30 cellular contexts compared by ENCODE assay signal in the genomic region with DNA sequence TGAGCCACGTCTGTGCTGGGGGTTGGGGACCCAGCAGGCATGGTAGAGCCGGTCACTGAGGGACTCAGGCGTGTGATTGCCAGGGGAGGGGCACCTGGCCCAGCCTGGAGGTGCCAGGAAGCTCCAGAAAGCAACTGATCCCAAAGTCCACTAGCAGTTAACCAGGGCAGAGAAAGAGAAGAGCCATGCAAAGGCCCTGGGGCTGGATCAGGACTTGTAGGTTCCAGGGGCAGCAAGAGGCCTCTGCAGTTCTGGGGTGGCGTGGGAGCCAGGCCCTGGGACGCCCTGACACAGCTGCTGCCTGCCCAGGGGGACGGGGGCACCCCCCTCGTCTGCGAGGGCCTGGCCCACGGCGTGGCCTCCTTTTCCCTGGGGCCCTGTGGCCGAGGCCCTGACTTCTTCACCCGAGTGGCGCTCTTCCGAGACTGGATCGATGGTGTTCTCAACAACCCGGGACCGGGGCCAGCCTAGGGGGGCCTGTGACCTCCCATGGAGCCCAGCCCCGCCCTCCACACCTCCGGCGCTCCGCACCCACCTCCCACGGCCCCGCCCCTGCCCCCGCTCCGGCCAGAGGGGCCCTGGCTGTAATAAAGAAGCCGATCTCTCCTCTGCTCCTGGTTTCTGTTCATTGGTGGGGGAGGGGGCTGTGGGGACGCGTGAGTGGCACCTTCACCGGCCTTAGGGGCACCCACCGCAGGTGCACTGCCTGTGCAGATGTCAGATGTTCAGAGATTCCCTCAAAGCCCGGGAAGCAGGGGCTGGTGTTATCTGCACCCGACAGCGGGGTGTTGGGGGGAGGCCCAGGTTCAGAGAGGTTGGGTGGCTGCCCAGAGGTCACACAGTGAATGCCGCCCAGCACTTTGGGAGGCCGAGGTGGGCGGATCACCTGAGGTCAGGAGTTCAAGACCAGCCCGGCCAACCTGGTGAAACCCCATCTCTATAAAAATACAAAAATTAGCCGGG. TPM values are rescaled to one million over a fixed set of nuclear protein-coding genes. Genes with fewer than 3 reads are reported as not detected.
"Had no signal": no experiment of that assay in that cellular context is flagged by ENCODE, and none has a peak within 500 bp of the region (broad histone marks: within the 10 kb centered on the region; RNA-seq: fewer than 3 reads in every experiment).

No MANE protein-coding gene starts in this region.

- H3K27ac ChIP-seq: adrenal gland, ascending aorta, esophagus muscularis mucosa, tibial nerve had no signal

- H3K9me3 ChIP-seq: adrenal gland, ascending aorta, esophagus muscularis mucosa, mucosa of descending colon, tibial nerve had no signal

- H3K4me3 ChIP-seq: adrenal gland, ascending aorta, esophagus muscularis mucosa, mucosa of descending colon, tibial nerve had no signal

- DNase-seq: activated CD4-positive, alpha-beta T cell treated with anti-CD3 and anti-CD28 coated beads for 4 hours; activated CD4-positive, alpha-beta T cell treated with anti-CD3 and anti-CD28 coated beads, Interleukin-2, amount 50 U/mL, for 48 hours; activated CD4-positive, CD25-positive, alpha-beta regulatory T cell; activated CD8-positive, alpha-beta memory T cell treated with anti-CD3 and anti-CD28 coated beads, Interleukin-2, amount 50 U/mL, for 48 hours; activated naive CD4-positive, alpha-beta T cell; activated T-cell treated with anti-CD3 and anti-CD28 coated beads, Interleukin-2, amount 50 U/mL, for 4 hours; adrenal gland; central memory CD4-positive, alpha-beta T cell; effector memory CD4-positive, alpha-beta T cell; hypothalamus; mucosa of descending colon; nephron progenitor cell; occipital lobe; stimulated activated CD4-positive, alpha-beta T cell treated with anti-CD3 and anti-CD28 coated beads, Interleukin-4, amount 100 ng/mL, for 24 hours; stimulated activated naive CD8-positive, alpha-beta T cell treated with anti-CD3 and anti-CD28 coated beads, Interleukin-15, amount 100 ng/mL, for 72 hours; T1000 had no signal

- H3K4me3 Mint-ChIP-seq: activated naive CD8-positive, alpha-beta T cell; activated T-cell treated with anti-CD3 and anti-CD28 coated beads, Interleukin-2, amount 50 U/mL, for 4 hours; memory B cell; nephron progenitor cell; stimulated activated naive CD8-positive, alpha-beta T cell treated with anti-CD3 and anti-CD28 coated beads, Interleukin-15, amount 100 ng/mL, for 72 hours; T-helper 1 cell treated with Interleukin-12 subunit alpha and Interleukin-12 subunit beta and Interleukin-4 antibody, amounts not matched to agents 30 μg/mL and 1 μg/mL, for 36 hours had no signal

- H3K4me1 ChIP-seq: adrenal gland, ascending aorta, esophagus muscularis mucosa, tibial nerve had no signal

- H3K36me3 ChIP-seq: adrenal gland, ascending aorta, esophagus muscularis mucosa, tibial nerve had no signal

- H3K9me3 Mint-ChIP-seq: activated T-cell treated with anti-CD3 and anti-CD28 coated beads, Interleukin-2, amount 50 U/mL, for 4 hours; activated T-helper 2 cell treated with anti-CD3 and anti-CD28 coated beads, Interferon-gamma antibody, Interleukin-2, Interleukin-4, amounts not matched to agents 10 μg/mL and 5 μg/mL and 100 μg/mL, durations not matched to agents 14 hours and 24 hours and 36 hours; memory B cell; nephron progenitor cell; stimulated activated naive CD8-positive, alpha-beta T cell treated with anti-CD3 and anti-CD28 coated beads, Interleukin-15, amount 100 ng/mL, for 72 hours; T-helper 1 cell treated with Interleukin-12 subunit alpha and Interleukin-12 subunit beta and Interleukin-4 antibody, amounts not matched to agents 30 μg/mL and 1 μg/mL, for 36 hours had no signal

- ATAC-seq: activated T-cell treated with anti-CD3 and anti-CD28 coated beads, Interleukin-2, amount 50 U/mL, for 4 hours; mucosa of descending colon; stimulated activated naive CD8-positive, alpha-beta T cell treated with anti-CD3 and anti-CD28 coated beads, Interleukin-15, amount 100 ng/mL, for 72 hours had no signal

- H3K27ac Mint-ChIP-seq: activated naive CD8-positive, alpha-beta T cell; activated T-helper 2 cell treated with anti-CD3 and anti-CD28 coated beads, Interferon-gamma antibody, Interleukin-2, Interleukin-4, amounts not matched to agents 10 μg/mL and 5 μg/mL and 100 μg/mL, durations not matched to agents 14 hours and 24 hours and 36 hours; memory B cell; nephron progenitor cell; stimulated activated naive CD8-positive, alpha-beta T cell treated with anti-CD3 and anti-CD28 coated beads, Interleukin-15, amount 100 ng/mL, for 72 hours; T-helper 1 cell treated with Interleukin-12 subunit alpha and Interleukin-12 subunit beta and Interleukin-4 antibody, amounts not matched to agents 30 μg/mL and 1 μg/mL, for 36 hours had no signal

- H3K4me1 Mint-ChIP-seq: stimulated activated naive CD8-positive, alpha-beta T cell treated with anti-CD3 and anti-CD28 coated beads, Interleukin-15, amount 100 ng/mL, for 72 hours had no signal

- H3K36me3 Mint-ChIP-seq: activated naive CD8-positive, alpha-beta T cell had no signal

RNA-seq across cellular contexts. Expression of a gene that starts 4.1 kb away (rescaled TPM):
- total RNA-seq: activated CD8-positive, alpha-beta memory T cell treated with anti-CD3 and anti-CD28 coated beads for 36 hours; activated T-cell treated with anti-CD3 and anti-CD28 coated beads, Interleukin-2, amount 50 U/mL, for 4 hours; activated T-helper 2 cell treated with anti-CD3 and anti-CD28 coated beads, Interferon-gamma antibody, Interleukin-2, Interleukin-4, amounts not matched to agents 10 μg/mL and 5 μg/mL and 100 μg/mL, durations not matched to agents 14 hours and 24 hours and 36 hours; ascending aorta; dermis microvascular lymphatic vessel endothelial cell; renal cortical epithelial cell; urinary bladder had no signal

RNA-seq across cellular contexts. Expression of a gene that starts 9.1 kb away (rescaled TPM):
- total RNA-seq: activated CD8-positive, alpha-beta memory T cell treated with anti-CD3 and anti-CD28 coated beads for 36 hours; activated T-cell treated with anti-CD3 and anti-CD28 coated beads, Interleukin-2, amount 50 U/mL, for 4 hours; activated T-helper 2 cell treated with anti-CD3 and anti-CD28 coated beads, Interferon-gamma antibody, Interleukin-2, Interleukin-4, amounts not matched to agents 10 μg/mL and 5 μg/mL and 100 μg/mL, durations not matched to agents 14 hours and 24 hours and 36 hours; ascending aorta; dermis microvascular lymphatic vessel endothelial cell; mucosa of descending colon; occipital lobe; renal cortical epithelial cell; tibial nerve had no signal

RNA-seq across cellular contexts. Expression of a gene that starts 9.9 kb away (rescaled TPM):
- total RNA-seq: activated CD8-positive, alpha-beta memory T cell treated with anti-CD3 and anti-CD28 coated beads for 36 hours; activated T-helper 2 cell treated with anti-CD3 and anti-CD28 coated beads, Interferon-gamma antibody, Interleukin-2, Interleukin-4, amounts not matched to agents 10 μg/mL and 5 μg/mL and 100 μg/mL, durations not matched to agents 14 hours and 24 hours and 36 hours; ascending aorta; esophagus muscularis mucosa; lower leg skin; posterior vena cava; tibial nerve had no signal

RNA-seq across cellular contexts. Expression of a gene that starts 20.4 kb away (rescaled TPM):
- total RNA-seq: activated CD8-positive, alpha-beta memory T cell treated with anti-CD3 and anti-CD28 coated beads for 36 hours; activated T-cell treated with anti-CD3 and anti-CD28 coated beads, Interleukin-2, amount 50 U/mL, for 4 hours; activated T-helper 2 cell treated with anti-CD3 and anti-CD28 coated beads, Interferon-gamma antibody, Interleukin-2, Interleukin-4, amounts not matched to agents 10 μg/mL and 5 μg/mL and 100 μg/mL, durations not matched to agents 14 hours and 24 hours and 36 hours; ascending aorta; dermis microvascular lymphatic vessel endothelial cell; frontal cortex; occipital lobe; renal cortical epithelial cell; urinary bladder had no signal
